In genomic region chr22:49329636-49330035, GRCh38 we compare ENCODE assay signal across 22 cellular contexts.
DNase-seq lines count a peak whose midpoint lies in the region; ATAC-seq and TF ChIP-seq lines count a peak whose summit lies in the region.
"Had no signal": no experiment of that assay in that cellular context is flagged by ENCODE, and none has a peak within 500 bp of the region (broad histone marks: within the 10 kb centered on the region; RNA-seq: fewer than 3 reads in every experiment).

No MANE protein-coding gene starts in this region.

- intact Hi-C loops in Right ventricle myocardium inferior (cut with DNase I) = loop anchor here (10.0 kb wide), 1 partner anchor 375 kb away; no protein-coding TSS in a partner anchor
- intact Hi-C loops in left cardiac atrium (cut with DNase I) = no loop called here

- TF ChIP-seq CTCF in coronary artery (IDR thresholded peaks at IDR 0.05) = no peak
- no peak for TF ChIP-seq CTCF in type B pancreatic cell (conservative IDR thresholded peaks at IDR 0.05)

- H3K9me3 Mint-ChIP-seq in type B pancreatic cell = peaks cover 6% of the 10 kb centered on the region

- ATAC-seq in Right ventricle myocardium inferior (no peak), left cardiac atrium (no peak)
- ATAC-seq: HepG2 had no signal

- no peaks in the 10 kb centered on the region for H3K36me3 Mint-ChIP-seq in type B pancreatic cell
- H3K36me3 Mint-ChIP-seq: CD4-positive, CD25-positive, alpha-beta regulatory T cell had no signal

- no peak overlapping the region for H3K4me3 Mint-ChIP-seq in type B pancreatic cell
- H3K4me3 Mint-ChIP-seq: CD4-positive, CD25-positive, alpha-beta regulatory T cell; HFFc6 had no signal

- DNase-seq in Right ventricle myocardium inferior (ENCODE audit: missing footprints) = peak; percentile 20
- DNase-seq in left cardiac atrium = no peak
- peak; percentile 53 for DNase-seq in coronary artery (ENCODE audit: low spot score)
- peak; percentile 5 for DNase-seq in mucosa of gallbladder (ENCODE audit: low spot score)
- peak; percentile 39 for DNase-seq in type B pancreatic cell (ENCODE audit: extremely low spot score, unreplicated experiment)
- DNase-seq in NCI-H2171 (lab: John Stamatoyannopoulos, UW) = no peak
- DNase-seq in NCI-H1930 (lab: John Stamatoyannopoulos, UW) = no peak
- no peak for DNase-seq in stimulated activated CD4-positive, alpha-beta T cell treated with anti-CD3 and anti-CD28 coated beads, Interleukin-4, amount 100 ng/mL, for 1 hour
- DNase-seq: BE2C; CD4-positive, CD25-positive, alpha-beta regulatory T cell; COR-L47; DMS 273 treated with DMSO at 0.1 percent for 48 hours; DND-41; HFFc6; KG1; MV-4-11; NCI-H1417; NCI-H187 treated with DMSO at 0.1 percent for 48 hours; NCI-H345; NCI-H524 treated with DMSO at 0.1 percent for 48 hours; SIG-M5 had no signal

- no peaks in the 10 kb centered on the region for H3K4me1 Mint-ChIP-seq in type B pancreatic cell (ENCODE audit: unreplicated experiment)
- H3K4me1 Mint-ChIP-seq: CD4-positive, CD25-positive, alpha-beta regulatory T cell had no signal

- no peak overlapping the region for H3K4me3 ChIP-seq in coronary artery

- no peak overlapping the region for H3K27ac ChIP-seq in coronary artery

- no peak overlapping the region for H3K27ac Mint-ChIP-seq in type B pancreatic cell
- H3K27ac Mint-ChIP-seq: CD4-positive, CD25-positive, alpha-beta regulatory T cell; HFFc6 had no signal

- H3K27me3 Mint-ChIP-seq in type B pancreatic cell = peaks cover 20% of the 10 kb centered on the region
- H3K27me3 Mint-ChIP-seq: CD4-positive, CD25-positive, alpha-beta regulatory T cell had no signal

Comparison
In these comparisons a context has a peak if more than half of its experiments do, and no peak if none do; other contexts are left out.
1. DNase-seq: peak in Right ventricle myocardium inferior (single experiment), coronary artery (single experiment), mucosa of gallbladder (single experiment) and type B pancreatic cell (single experiment); none in left cardiac atrium (single experiment), NCI-H2171 (single experiment), NCI-H1930 (0 of 2) and stimulated activated CD4-positive, alpha-beta T cell treated with anti-CD3 and anti-CD28 coated beads, Interleukin-4, amount 100 ng/mL, for 1 hour (single experiment).